ENCODE assay signal across 10 cellular contexts in genomic region chr1:216833516-216833915, GRCh38.
"Had no signal": no experiment of that assay in that cellular context is flagged by ENCODE, and none has a peak within 500 bp of the region (broad histone marks: within the 10 kb centered on the region; RNA-seq: fewer than 3 reads in every experiment).

No MANE protein-coding gene starts in this region.

- H3K9me3 ChIP-seq: HAP-1 had no signal

- ATAC-seq: GM23338, HCT116 had no signal

- DNase-seq: GM23248, GOT3, H7, H9, HCEC 1CT, HFFc6 had no signal

- H3K4me3 ChIP-seq: GM23248, GM23338, HAP-1 had no signal

- H3K9ac ChIP-seq: GM23248 had no signal

- H2AFZ ChIP-seq: GM23248, GM23338 had no signal

- H3K36me3 ChIP-seq: HAP-1 had no signal

- FAIRE-seq: H54 had no signal

- H3K4me2 ChIP-seq: GM23338 had no signal

- H3K27ac ChIP-seq: GM23248 had no signal
